ENCODE assay signal across 8 cellular contexts in genomic region chr15:40569139-40569953, GRCh38. TPM values are rescaled to one million over a fixed set of nuclear protein-coding genes. Genes with fewer than 3 reads are reported as not detected.
DNase-seq lines count a peak whose midpoint lies in the region; ATAC-seq, FAIRE-seq and TF ChIP-seq lines count a peak whose summit lies in the region.

RPUSD2 (plus strand) TSS chr15:40569299; CDS start chr15:40569338, 39 bp downstream.

- H4K20me1 ChIP-seq in BLaER1: peaks cover 14% of the 10 kb centered on the region
- H4K20me1 ChIP-seq in H1 (replicated peaks in 1 of 2; ENCODE audit: control insufficient read depth in 1 of 2, insufficient read depth in 2 of 2, low read length in 2 of 2): peaks cover 0 to 4% of the 10 kb centered on the region in 2 experiments

- H4K91ac ChIP-seq in H1 (replicated peaks; ENCODE audit: insufficient read length, low read length): no peak within 1 kb of the TSS

- H2BK5ac ChIP-seq in H1 (ENCODE audit: low read depth, low read length) (0 out of 2 replicates have a peak within 1 kb of the TSS, but pooled peaks have one; percentile 72), mesendoderm (ENCODE audit: low read length) (no peak within 1 kb of the TSS)

- ATAC-seq in GM19438 (IDR thresholded peaks at IDR 0.05; ENCODE audit: low read depth, unreplicated experiment): peak; percentile 43

- H3K27ac ChIP-seq in BLaER1: peak within 1 kb of the TSS; percentile 75
- H3K27ac ChIP-seq in H1 (ENCODE audit: low read depth, low read length): peak within 1 kb of the TSS; percentile 53
- H3K27ac ChIP-seq in mesendoderm (ENCODE audit: low read depth, low read length): no peak within 1 kb of the TSS

- 3% methylated on average over 58 of the region's 61 CpGs; no CpG with 5 or more reads in 1 of the 2 experiments for WGBS in H1 (ENCODE audit: extremely low coverage in 1 of 2, insufficient coverage in 1 of 2, insufficient read length in 1 of 2, insufficient replicate concordance in 2 of 2, low coverage in 1 of 2, low lambda C conversion rate in 2 of 2, missing lambda C conversion rate in 1 of 2), 2 experiments
- WGBS in mesendoderm (ENCODE audit: extremely low coverage, insufficient coverage, low lambda C conversion rate): no CpG with 5 or more reads among the region's 61 CpGs

- TF ChIP-seq CTCF in H1 (IDR thresholded peaks at IDR 0.05; ENCODE audit: control extremely low read depth in 1 of 3, insufficient read depth in 1 of 3, low read depth in 1 of 3, low read length in 3 of 3): 0 out of 4 replicates have a peak, but pooled peaks of 1 of the 3 experiments have one; percentile 1

- FAIRE-seq in H1 (lab: Jason Lieb, UNC): peak; percentile 13

- H3K4me2 ChIP-seq in BLaER1 (peak within 1 kb of the TSS; percentile 92), H1 (ENCODE audit: insufficient read depth in 1 of 2, low read depth in 2 of 2, low read length in 2 of 2) (peak within 1 kb of the TSS; percentile 77 to 96), mesendoderm (ENCODE audit: low read length) (peak within 1 kb of the TSS; percentile 92)

- H3K4ac ChIP-seq in H1 (replicated peaks; ENCODE audit: insufficient read length, low read depth, low read length): no peak within 1 kb of the TSS
- H3K4ac ChIP-seq in mesendoderm (ENCODE audit: low read depth, low read length): no peak within 1 kb of the TSS

- peak; percentile 91 to 94 for TF ChIP-seq POLR2A in H1 (IDR thresholded peaks at IDR 0.05; ENCODE audit: control extremely low read depth in 1 of 2, low read depth in 2 of 2, low read length in 2 of 2)

- peaks cover 50% of the 10 kb centered on the region for H3K4me1 ChIP-seq in BLaER1
- H3K4me1 ChIP-seq in NT2/D1 (ENCODE audit: insufficient read depth, insufficient read length): no peaks in the 10 kb centered on the region
- H3K4me1 ChIP-seq in H1 (replicated peaks in 1 of 4; ENCODE audit: control insufficient read depth in 3 of 4, insufficient read depth in 4 of 4, low read length in 3 of 4): peaks cover 0 to 10% (median 4%) of the 10 kb centered on the region in 4 experiments; a peak in 4 of 7 replicates
- H3K4me1 ChIP-seq in mesendoderm (ENCODE audit: control insufficient read depth, low read depth, low read length): peaks cover 3% of the 10 kb centered on the region

- H2AFZ ChIP-seq in H1 (ENCODE audit: low read length): peak within 1 kb of the TSS; percentile 95

- TF ChIP-seq RAD21 in H1 (IDR thresholded peaks at IDR 0.05 in 1 of 2, conservative IDR thresholded peaks at IDR 0.05 in 1 of 2; ENCODE audit: low read depth in 2 of 2, low read length in 2 of 2): no peak

- no peak within 1 kb of the TSS for H2BK12ac ChIP-seq in H1 (ENCODE audit: low read depth, low read length)

- H3K14ac ChIP-seq in H1 (ENCODE audit: insufficient read length): no peak within 1 kb of the TSS

- no peaks in the 10 kb centered on the region; the same call in 1 of the 2 replicates for H3K23me2 ChIP-seq in H1 (ENCODE audit: low read depth, low read length)

- H3K9ac ChIP-seq in BLaER1: peak within 1 kb of the TSS; percentile 86
- H3K9ac ChIP-seq in NT2/D1 (ENCODE audit: insufficient read length, low read depth): peak within 1 kb of the TSS; percentile 94
- peak within 1 kb of the TSS; percentile 84 to 94 (median 85) for H3K9ac ChIP-seq in H1 (replicated peaks in 1 of 4; ENCODE audit: extremely low read depth in 1 of 4, low read depth in 3 of 4, low read length in 3 of 4)
- peak within 1 kb of the TSS; percentile 80 for H3K9ac ChIP-seq in mesendoderm (ENCODE audit: low read length)

- TF ChIP-seq EP300 in H1 (IDR thresholded peaks at IDR 0.05; ENCODE audit: borderline replicate concordance in 1 of 2, low read depth in 2 of 2, low read length in 2 of 2): no peak

- H3K27me3 ChIP-seq in BLaER1: no peaks in the 10 kb centered on the region
- peaks cover 15% of the 10 kb centered on the region for H3K27me3 ChIP-seq in NT2/D1 (ENCODE audit: insufficient read depth, insufficient read length)
- H3K27me3 ChIP-seq in H1 (replicated peaks in 1 of 4; ENCODE audit: control insufficient read depth in 3 of 4, extremely low read depth in 1 of 4, insufficient read depth in 3 of 4, low read length in 3 of 4): no peaks in the 10 kb centered on the region
- H3K27me3 ChIP-seq in mesendoderm (ENCODE audit: insufficient read depth, low read length, poor library complexity): no peaks in the 10 kb centered on the region

- H4K5ac ChIP-seq in H1 (ENCODE audit: insufficient read length, low read depth, low read length) (peak within 1 kb of the TSS; percentile 64), mesendoderm (ENCODE audit: low read length) (peak within 1 kb of the TSS; percentile 99)

- H3K56ac ChIP-seq in H1 (replicated peaks; ENCODE audit: insufficient read length, low read depth, low read length): no peak within 1 kb of the TSS
- peak within 1 kb of the TSS; percentile 97 for H3K56ac ChIP-seq in mesendoderm (ENCODE audit: low read length)

- H3K18ac ChIP-seq in H1 (ENCODE audit: extremely low read depth, low read length): no peak within 1 kb of the TSS
- no peak within 1 kb of the TSS for H3K18ac ChIP-seq in mesendoderm (ENCODE audit: low read length)

- H3K23ac ChIP-seq in H1 (ENCODE audit: insufficient read length) (no peak within 1 kb of the TSS), mesendoderm (ENCODE audit: low read length) (no peak within 1 kb of the TSS)

- H3K79me1 ChIP-seq in H1 (ENCODE audit: low read depth, low read length): peaks cover 6% of the 10 kb centered on the region; the same call in 1 of the 2 replicates
- H3K79me1 ChIP-seq in mesendoderm (ENCODE audit: low read length): peaks cover 8% of the 10 kb centered on the region

- H3K79me2 ChIP-seq in H1 (ENCODE audit: control insufficient read depth in 1 of 2, insufficient read depth in 2 of 2, low read length in 2 of 2) (peaks cover 0 to 22% of the 10 kb centered on the region in 2 experiments; a peak in 3 of 4 replicates), mesendoderm (ENCODE audit: control insufficient read depth, insufficient read depth, low read length) (peaks cover 16% of the 10 kb centered on the region)

- H3K4me3 ChIP-seq in BLaER1: peak within 1 kb of the TSS; percentile 96
- H3K4me3 ChIP-seq in NT2/D1 (ENCODE audit: insufficient read length, low read depth): peak within 1 kb of the TSS; percentile 94
- H3K4me3 ChIP-seq in H1 (ENCODE audit: extremely low read depth in 1 of 4, insufficient read depth in 2 of 4, low read depth in 3 of 4, low read length in 4 of 4): peak within 1 kb of the TSS; percentile 77 to 97 (median 88)
- H3K4me3 ChIP-seq in mesendoderm (ENCODE audit: low read length): peak within 1 kb of the TSS; percentile 91

- H2BK120ac ChIP-seq in H1 (replicated peaks; ENCODE audit: low read depth, low read length) (no peak within 1 kb of the TSS), mesendoderm (ENCODE audit: low read depth, low read length) (no peak within 1 kb of the TSS)

- H3K36me3 ChIP-seq in BLaER1 (peaks cover 31% of the 10 kb centered on the region), NT2/D1 (ENCODE audit: insufficient read depth, insufficient read length, low read length) (peaks cover 33% of the 10 kb centered on the region), H1 (ENCODE audit: control insufficient read depth in 2 of 4, insufficient read depth in 4 of 4, low read length in 3 of 4) (peaks cover 9 to 19% (median 11%) of the 10 kb centered on the region in 4 experiments; a peak in 7 of 8 replicates), mesendoderm (ENCODE audit: control insufficient read depth, insufficient read depth, low read length) (peaks cover 5% of the 10 kb centered on the region)

- H2AK5ac ChIP-seq in H1 (ENCODE audit: low read depth, low read length) (no peak within 1 kb of the TSS), mesendoderm (ENCODE audit: low read length) (no peak within 1 kb of the TSS)

- H3K9me3 ChIP-seq in BLaER1 (no peaks in the 10 kb centered on the region), NT2/D1 (ENCODE audit: insufficient read depth, low read length) (no peaks in the 10 kb centered on the region), H1 (ENCODE audit: insufficient read depth in 2 of 2, low read depth in 1 of 2, low read length in 1 of 2) (no peaks in the 10 kb centered on the region)

- H2BK15ac ChIP-seq in H1 (ENCODE audit: low read length) (no peak within 1 kb of the TSS), mesendoderm (replicated peaks; ENCODE audit: low read depth) (no peak within 1 kb of the TSS)

- CTCF ChIA-PET in H1 (lab: Charles Lee; ENCODE audit: partially characterized antibody): interaction anchor here (1.0 to 1.8 kb wide), 7 partner anchors 10 to 134 kb away, joined by 3 to 8 read pairs (median 4); no protein-coding TSS in a partner anchor

- POLR2A ChIA-PET in H1 (lab: Charles Lee; ENCODE audit: partially characterized antibody): interaction anchor here (0.5 to 1.6 kb wide), 16 partner anchors 10 to 514 kb away, joined by 3 to 5 read pairs (median 3); partner anchors contain the start of gene RAD51

- H4K8ac ChIP-seq in H1 (ENCODE audit: extremely low read depth, insufficient read depth, low read length) (peak within 1 kb of the TSS; percentile 99), mesendoderm (ENCODE audit: low read depth, low read length) (peak within 1 kb of the TSS; percentile 29)

- H2BK20ac ChIP-seq in H1 (ENCODE audit: low read length): no peak within 1 kb of the TSS

- DNase-seq in HUDEP-2 (lab: John Stamatoyannopoulos, UW; ENCODE audit: unreplicated experiment in 76 of 76) (peak in 74 of 76 experiments; percentile 34 to 94 (median 86)), NT2/D1 (ENCODE audit: low read depth, low spot score) (peak; percentile 79), H1 (ENCODE audit: low read depth in 1 of 2, low spot score in 2 of 2) (peak; percentile 69 to 97), mesendoderm (peak; percentile 97)
- DNase-seq in activated CD8-positive, alpha-beta memory T cell treated with anti-CD3 and anti-CD28 coated beads for 4 hours (ENCODE audit: low read depth in 2 of 2): peak; percentile 86 to 87
- DNase-seq in stimulated activated CD8-positive, alpha-beta memory T cell treated with anti-CD3 and anti-CD28 coated beads, Interleukin-12 subunit alpha, Interleukin-12 subunit beta, amount 100 ng/mL, for 24 hours (ENCODE audit: extremely low read depth): peak; percentile 89

TF ChIP-seq in H1, 55 proteins besides CTCF, POLR2A, EP300 and RAD21 (continues in another document):
- peak; percentile 74; the same call in 1 of the 2 replicates for TF ChIP-seq RBBP5 (IDR thresholded peaks at IDR 0.05; ENCODE audit: borderline replicate concordance, low read depth, low read length)

RNA-seq across cellular contexts. Expression of gene RPUSD2, which starts in this region (rescaled TPM):
- 25.1 and 28.5 TPM in 2 replicates for total RNA-seq in H1 (2021; fragmentation: NEBNext Ultra II Directional; extraction: Animal tissue kit (Norgen Biotek cat#: 25700))
- 14.5 and 19.9 TPM in 2 replicates for polyA plus RNA-seq in H1 (2011; rRNA removed)
- polyA plus RNA-seq in H1 (2011; cell fraction: cytosol; rRNA removed): 21.3 TPM
- 19.8 TPM for polyA plus RNA-seq in H1 (2011; cell fraction: nucleus; rRNA removed)
- polyA plus RNA-seq in H1 (2012, experiment 1 of 2): 13.9 to 24.2 TPM (median 21.4 TPM) in 4 replicates
- polyA plus RNA-seq in H1 (2012, experiment 2 of 2): 15.9 TPM
- 13.7 TPM for polyA plus RNA-seq in H1 (2013, experiment 1 of 2)
- 13.3 TPM for polyA plus RNA-seq in H1 (2013, experiment 2 of 2)
- polyA minus RNA-seq in H1 (2011; rRNA and poly(A)+ RNA removed): 27.3 and 29.3 TPM in 2 replicates
- 13.7 TPM for polyA minus RNA-seq in H1 (2011; cell fraction: cytosol; rRNA and poly(A)+ RNA removed)
- 8.3 TPM for polyA minus RNA-seq in H1 (2011; cell fraction: nucleus; rRNA and poly(A)+ RNA removed)
- 14.7 TPM for polyA plus RNA-seq in mesendoderm (2013, experiment 1 of 2)
- polyA plus RNA-seq in mesendoderm (2013, experiment 2 of 2): 14.1 TPM
